Comparison of ENCODE assay signal across 21 cellular contexts in genomic region chr6:11806561-11807317, GRCh38. TPM values are rescaled to one million over a fixed set of nuclear protein-coding genes. Genes with fewer than 3 reads are reported as not detected.
DNase-seq lines count a peak whose midpoint lies in the region; ATAC-seq, FAIRE-seq and TF ChIP-seq lines count a peak whose summit lies in the region.
"Had no signal": no experiment of that assay in that cellular context is flagged by ENCODE, and none has a peak within 500 bp of the region (broad histone marks: within the 10 kb centered on the region; RNA-seq: fewer than 3 reads in every experiment).

No MANE protein-coding gene starts in this region.

- DNase-seq in ELF-1 (ENCODE audit: low read depth, low spot score) (peak; percentile 34), NCI-H82 treated with DMSO at 0.1 percent for 48 hours (lab: John Stamatoyannopoulos, UW; ENCODE audit: unreplicated experiment) (peak; percentile 12), astrocyte (ENCODE audit: low read depth) (no peak), neuronal stem cell (ENCODE audit: low spot score) (no peak), Right ventricle myocardium superior (no peak), retina (no peak), right cardiac atrium (no peak), DMS79 treated with DMSO at 0.1 percent for 48 hours (lab: John Stamatoyannopoulos, UW) (no peak)
- DNase-seq: erythroblast; GOT3; heart left ventricle; NCI-H187; SIG-M5; stimulated activated CD8-positive, alpha-beta memory T cell treated with anti-CD3 and anti-CD28 coated beads, Interleukin-4, amount 100 ng/mL, for 48 hours; transverse colon had no signal

- no peak overlapping the region for H2AK5ac ChIP-seq in neuronal stem cell (ENCODE audit: low read depth, low read length)

- peaks cover 33% of the 10 kb centered on the region for H3K4me1 Mint-ChIP-seq in astrocyte (ENCODE audit: low read depth, unreplicated experiment)
- H3K4me1 Mint-ChIP-seq: memory B cell had no signal

- intact Hi-C loops in Right ventricle myocardium superior (cut with DNase I) (no loop called here), right cardiac atrium (cut with DNase I) (no loop called here)

- TF ChIP-seq CTCF in astrocyte (IDR thresholded peaks at IDR 0.05; ENCODE audit: insufficient read depth, low read depth, low read length), result no peak

- H2BK120ac ChIP-seq in neuronal stem cell (ENCODE audit: low read depth, low read length), result no peak overlapping the region

- ATAC-seq in Right ventricle myocardium superior (ENCODE audit: poor library complexity) (no peak), right cardiac atrium (no peak)
- ATAC-seq: heart left ventricle, HepG2 had no signal

- H3K36me3 ChIP-seq in astrocyte (ENCODE audit: insufficient read depth, low read length) (no peaks in the 10 kb centered on the region), neuronal stem cell (replicated peaks in 1 of 2; ENCODE audit: control insufficient read depth in 2 of 2, insufficient read depth in 2 of 2, low read length in 2 of 2) (no peaks in the 10 kb centered on the region)
- H3K36me3 ChIP-seq: heart left ventricle, right atrium auricular region, transverse colon had no signal

- no peaks in the 10 kb centered on the region for H3K9me3 ChIP-seq in astrocyte (ENCODE audit: insufficient read depth, low read depth, low read length)
- H3K9me3 ChIP-seq in neuronal stem cell (replicated peaks in 1 of 2; ENCODE audit: control insufficient read depth in 2 of 2, insufficient read depth in 1 of 2, low read depth in 1 of 2, low read length in 2 of 2), result no peaks in the 10 kb centered on the region
- no peaks in the 10 kb centered on the region for H3K9me3 ChIP-seq in right cardiac atrium (ENCODE audit: control insufficient read depth, low read length)
- H3K9me3 ChIP-seq: heart left ventricle, right atrium auricular region, transverse colon had no signal

- H3K27me3 Mint-ChIP-seq in astrocyte (ENCODE audit: low read depth, unreplicated experiment), result no peaks in the 10 kb centered on the region
- H3K27me3 Mint-ChIP-seq: dendritic cell treated with granulocyte-macrophage colony-stimulating factor and Interleukin-4, amounts not matched to agents 40 ng/mL and 50 ng/mL, for 4 days had no signal

- H2AFZ ChIP-seq in astrocyte (ENCODE audit: low read depth, low read length) (no peak overlapping the region), neuronal stem cell (ENCODE audit: low read length) (no peak overlapping the region)

- H3K4ac ChIP-seq in neuronal stem cell (ENCODE audit: low read length), result no peak overlapping the region

- H3K4me1 ChIP-seq in astrocyte (ENCODE audit: insufficient read depth, low read length) (peaks cover 13% of the 10 kb centered on the region), neuronal stem cell (ENCODE audit: control insufficient read depth in 2 of 2, insufficient read depth in 1 of 2, low read depth in 1 of 2, low read length in 2 of 2) (peaks cover 4 to 7% of the 10 kb centered on the region in 2 donors), right cardiac atrium (ENCODE audit: control insufficient read depth, insufficient read depth, low read length) (peaks cover 3% of the 10 kb centered on the region)

- H4K8ac ChIP-seq in neuronal stem cell (ENCODE audit: low read depth, low read length), result no peak overlapping the region

- no CpG with 5 or more reads among the region's 15 CpGs for WGBS in neuronal stem cell (ENCODE audit: extremely low coverage in 2 of 2, insufficient read length in 2 of 2, insufficient replicate concordance in 1 of 2), 2 donors
- 86% methylated on average over 15 of the region's 15 CpGs for WGBS in right cardiac atrium

- no peaks in the 10 kb centered on the region for H3K79me1 ChIP-seq in neuronal stem cell (ENCODE audit: low read depth, low read length)

- no peaks in the 10 kb centered on the region for H4K20me1 ChIP-seq in astrocyte (ENCODE audit: insufficient read depth, low read length)

- peak overlapping the region; percentile 5 for H3K23ac ChIP-seq in neuronal stem cell (ENCODE audit: low read depth, low read length, poor library complexity)

- no peaks in the 10 kb centered on the region for H3K79me2 ChIP-seq in astrocyte (ENCODE audit: insufficient read depth, low read length)

- no peak overlapping the region for H3K9ac ChIP-seq in astrocyte (ENCODE audit: low read length)
- H3K9ac ChIP-seq in neuronal stem cell (ENCODE audit: low read depth, low read length, poor library complexity), result no peak overlapping the region

- peak overlapping the region; percentile 14 for H2BK15ac ChIP-seq in neuronal stem cell (ENCODE audit: low read length)

- H3K9me3 Mint-ChIP-seq in astrocyte (ENCODE audit: unreplicated experiment), result peaks cover 3% of the 10 kb centered on the region
- H3K9me3 Mint-ChIP-seq: dendritic cell treated with granulocyte-macrophage colony-stimulating factor and Interleukin-4, amounts not matched to agents 40 ng/mL and 50 ng/mL, for 4 days; memory B cell had no signal

- no peaks in the 10 kb centered on the region for H3K27me3 ChIP-seq in astrocyte (ENCODE audit: insufficient read depth, low read length)
- no peaks in the 10 kb centered on the region for H3K27me3 ChIP-seq in neuronal stem cell (ENCODE audit: control insufficient read depth in 3 of 3, insufficient read depth in 3 of 3, low read depth in 1 of 3, low read length in 3 of 3)
- no peaks in the 10 kb centered on the region for H3K27me3 ChIP-seq in right cardiac atrium (ENCODE audit: control insufficient read depth, insufficient read depth)
- H3K27me3 ChIP-seq: heart left ventricle, right atrium auricular region, transverse colon had no signal

- H3K18ac ChIP-seq in neuronal stem cell (ENCODE audit: low read length), result no peak overlapping the region

- H3K4me2 ChIP-seq in astrocyte (ENCODE audit: low read length) (no peak overlapping the region), neuronal stem cell (ENCODE audit: insufficient read depth, low read length, poor library complexity, severe bottlenecking) (no peak overlapping the region)

- no peak overlapping the region for H2BK5ac ChIP-seq in neuronal stem cell (ENCODE audit: low read length)

- peaks cover 1% of the 10 kb centered on the region for H3K36me3 Mint-ChIP-seq in astrocyte (ENCODE audit: low read depth, unreplicated experiment)
- H3K36me3 Mint-ChIP-seq: memory B cell had no signal

- no peak overlapping the region for H3K4me3 Mint-ChIP-seq in astrocyte (ENCODE audit: unreplicated experiment)
- H3K4me3 Mint-ChIP-seq: dendritic cell treated with granulocyte-macrophage colony-stimulating factor and Interleukin-4, amounts not matched to agents 40 ng/mL and 50 ng/mL, for 4 days; memory B cell had no signal

- H4K91ac ChIP-seq in neuronal stem cell (ENCODE audit: low read depth, low read length, poor library complexity), result no peak overlapping the region

- H2BK12ac ChIP-seq in neuronal stem cell (ENCODE audit: low read length), result no peak overlapping the region

- H3K27ac Mint-ChIP-seq in astrocyte (ENCODE audit: unreplicated experiment), result peak overlapping the region; percentile 1
- H3K27ac Mint-ChIP-seq: dendritic cell treated with granulocyte-macrophage colony-stimulating factor and Interleukin-4, amounts not matched to agents 40 ng/mL and 50 ng/mL, for 4 days; memory B cell had no signal

- H3K27ac ChIP-seq in astrocyte (ENCODE audit: low read depth, low read length) (no peak overlapping the region), neuronal stem cell (replicated peaks; ENCODE audit: low read length) (no peak overlapping the region), right cardiac atrium (ENCODE audit: low read length) (no peak overlapping the region)
- H3K27ac ChIP-seq: heart left ventricle, right atrium auricular region had no signal

- no peak overlapping the region for H3K4me3 ChIP-seq in astrocyte (ENCODE audit: insufficient read depth, low read depth, low read length)
- H3K4me3 ChIP-seq in neuronal stem cell (ENCODE audit: low read length in 2 of 2), result no peak overlapping the region
- H3K4me3 ChIP-seq in right cardiac atrium (ENCODE audit: low read length), result no peak overlapping the region
- H3K4me3 ChIP-seq: heart left ventricle, right atrium auricular region, transverse colon had no signal

- H3K14ac ChIP-seq in neuronal stem cell (ENCODE audit: low read length), result no peak overlapping the region

- no peak for FAIRE-seq in astrocyte (lab: Jason Lieb, UNC)
- FAIRE-seq: D721Med, HepG2 had no signal

RNA-seq across cellular contexts. Expression of gene ADTRP, which starts 28.1 kb away (rescaled TPM):
- total RNA-seq in astrocyte (0.58 and 0.68 TPM in 2 replicates), Right ventricle myocardium superior (not detected), right cardiac atrium (under 1 TPM in 2 of 4 donors, not detected in 2; 0.42 to 0.59 TPM)
- not detected for polyA plus RNA-seq in neuronal stem cell (2013, experiment 1 of 2)
- not detected for polyA plus RNA-seq in neuronal stem cell (2013, experiment 2 of 2)
- polyA plus RNA-seq in right cardiac atrium, result 0.05 TPM
- total RNA-seq: HepG2, right atrium auricular region had no signal
- polyA plus RNA-seq: HepG2, neural cell had no signal

Comparison
In these comparisons a context has a peak if more than half of its experiments do, and no peak if none do; other contexts are left out.
1. DNase-seq: peak in ELF-1 (single experiment) and NCI-H82 treated with DMSO at 0.1 percent for 48 hours (single experiment); none in astrocyte (single experiment), neuronal stem cell (single experiment), Right ventricle myocardium superior (single experiment), retina (single experiment), right cardiac atrium (0 of 3) and DMS79 treated with DMSO at 0.1 percent for 48 hours (single experiment).